2 cellular contexts compared by ENCODE assay signal in the genomic region with DNA sequence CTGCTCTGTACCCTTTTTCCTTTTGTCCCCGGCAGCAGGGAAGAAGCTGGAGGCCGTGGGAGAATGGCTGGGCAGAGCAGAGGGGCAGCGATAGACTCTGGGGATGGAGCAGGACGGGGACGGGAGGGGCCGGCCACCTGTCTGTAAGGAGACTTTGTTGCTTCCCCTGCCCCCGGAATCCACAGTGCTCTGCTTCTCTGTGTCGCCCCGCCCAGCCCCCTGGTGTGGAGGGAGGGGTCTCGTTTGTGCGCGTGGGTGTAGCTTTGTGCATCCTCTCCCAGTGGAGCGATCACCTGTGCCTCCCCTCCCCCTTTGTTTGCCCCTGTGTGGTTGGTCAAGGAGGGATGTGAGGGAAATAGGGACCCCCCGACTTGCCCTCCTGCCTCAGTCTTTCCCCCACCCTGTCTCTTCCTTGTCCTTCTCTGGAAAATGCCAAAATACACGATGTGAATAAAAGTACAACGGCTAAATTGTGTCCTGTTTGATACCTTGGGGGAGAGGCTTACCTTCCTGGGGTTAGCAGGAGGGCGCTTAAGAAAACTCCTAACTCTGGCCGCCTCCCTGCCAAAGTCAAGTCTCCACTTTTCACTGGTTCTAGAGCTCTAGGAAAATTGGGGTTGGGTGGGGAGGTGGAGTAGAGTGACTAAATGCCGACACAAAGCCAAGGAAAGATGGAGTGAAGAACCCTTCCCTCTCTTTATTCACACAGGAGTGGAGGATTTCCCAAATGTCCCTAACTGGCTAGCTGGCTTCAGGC.
TF ChIP-seq lines count a peak whose summit lies in the region.

No MANE protein-coding gene starts in this region.

TF ChIP-seq in SK-N-SH, 30 proteins besides CTCF, POLR2A, EP300 and RAD21:
- no peak for TF ChIP-seq CHD2 (IDR thresholded peaks at IDR 0.05; ENCODE audit: low read length, partially characterized antibody)
- TF ChIP-seq, protein P1, sequence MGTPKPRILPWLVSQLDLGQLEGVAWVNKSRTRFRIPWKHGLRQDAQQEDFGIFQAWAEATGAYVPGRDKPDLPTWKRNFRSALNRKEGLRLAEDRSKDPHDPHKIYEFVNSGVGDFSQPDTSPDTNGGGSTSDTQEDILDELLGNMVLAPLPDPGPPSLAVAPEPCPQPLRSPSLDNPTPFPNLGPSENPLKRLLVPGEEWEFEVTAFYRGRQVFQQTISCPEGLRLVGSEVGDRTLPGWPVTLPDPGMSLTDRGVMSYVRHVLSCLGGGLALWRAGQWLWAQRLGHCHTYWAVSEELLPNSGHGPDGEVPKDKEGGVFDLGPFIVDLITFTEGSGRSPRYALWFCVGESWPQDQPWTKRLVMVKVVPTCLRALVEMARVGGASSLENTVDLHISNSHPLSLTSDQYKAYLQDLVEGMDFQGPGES (IDR thresholded peaks at IDR 0.05; ENCODE audit: low read depth, low read length), result no peak
- TF ChIP-seq TCF12 (IDR thresholded peaks at IDR 0.05), result no peak
- TF ChIP-seq NFIC (IDR thresholded peaks at IDR 0.05; ENCODE audit: borderline replicate concordance), result no peak
- TF ChIP-seq RCOR1 (IDR thresholded peaks at IDR 0.05; ENCODE audit: low read length), result no peak
- TF ChIP-seq RXRA (IDR thresholded peaks at IDR 0.05; ENCODE audit: borderline replicate concordance, low read depth), result no peak
- TF ChIP-seq RFX5 (IDR thresholded peaks at IDR 0.05; ENCODE audit: low read length), result no peak
- no peak for TF ChIP-seq GATA2 (CRISPR knock-in tag; IDR thresholded peaks at IDR 0.05)
- no peak for TF ChIP-seq MXI1 (IDR thresholded peaks at IDR 0.05; ENCODE audit: low read depth, low read length)
- no peak for TF ChIP-seq REST (IDR thresholded peaks at IDR 0.05; ENCODE audit: low read depth, low read length)
- no peak for TF ChIP-seq GABPA (IDR thresholded peaks at IDR 0.05; ENCODE audit: low read depth)
- TF ChIP-seq TAF1 (IDR thresholded peaks at IDR 0.05; ENCODE audit: borderline replicate concordance, low read depth, low read length), result no peak
- TF ChIP-seq ZBTB33 (IDR thresholded peaks at IDR 0.05; ENCODE audit: borderline replicate concordance, low read depth), result no peak
- no peak for TF ChIP-seq FOSL2 (IDR thresholded peaks at IDR 0.05; ENCODE audit: borderline replicate concordance, low read depth)
- no peak for TF ChIP-seq ELF1 (IDR thresholded peaks at IDR 0.05)
- no peak for TF ChIP-seq USF2 (IDR thresholded peaks at IDR 0.05; ENCODE audit: borderline replicate concordance, low read depth, low read length)

TF ChIP-seq in SK-N-SH treated with all-trans-retinoic acid at 6 μM for 48 hours, 23 proteins besides CTCF, POLR2A, EP300 and RAD21:
- TF ChIP-seq PPARA (CRISPR knock-in tag; IDR thresholded peaks at IDR 0.05; ENCODE audit: borderline replicate concordance), result no peak
- TF ChIP-seq CREB5 (CRISPR knock-in tag; IDR thresholded peaks at IDR 0.05; ENCODE audit: low read depth), result no peak
- TF ChIP-seq SNAI2 (CRISPR knock-in tag; IDR thresholded peaks at IDR 0.05), result no peak
- no peak for TF ChIP-seq ARNTL (CRISPR knock-in tag; IDR thresholded peaks at IDR 0.05; ENCODE audit: borderline replicate concordance, low read depth)
- TF ChIP-seq RARB (CRISPR knock-in tag; IDR thresholded peaks at IDR 0.05), result no peak
- TF ChIP-seq ZC3H10 (CRISPR knock-in tag; IDR thresholded peaks at IDR 0.05), result no peak
- TF ChIP-seq ZNF70 (CRISPR knock-in tag; IDR thresholded peaks at IDR 0.05), result no peak
- TF ChIP-seq OSR1 (CRISPR knock-in tag; IDR thresholded peaks at IDR 0.05), result no peak
- no peak for TF ChIP-seq BACH2 (CRISPR knock-in tag; IDR thresholded peaks at IDR 0.05; ENCODE audit: borderline replicate concordance)
- no peak for TF ChIP-seq CSDC2 (CRISPR knock-in tag; IDR thresholded peaks at IDR 0.05)
- no peak for TF ChIP-seq ZFP3 (CRISPR knock-in tag; IDR thresholded peaks at IDR 0.05)
- TF ChIP-seq, protein P2, sequence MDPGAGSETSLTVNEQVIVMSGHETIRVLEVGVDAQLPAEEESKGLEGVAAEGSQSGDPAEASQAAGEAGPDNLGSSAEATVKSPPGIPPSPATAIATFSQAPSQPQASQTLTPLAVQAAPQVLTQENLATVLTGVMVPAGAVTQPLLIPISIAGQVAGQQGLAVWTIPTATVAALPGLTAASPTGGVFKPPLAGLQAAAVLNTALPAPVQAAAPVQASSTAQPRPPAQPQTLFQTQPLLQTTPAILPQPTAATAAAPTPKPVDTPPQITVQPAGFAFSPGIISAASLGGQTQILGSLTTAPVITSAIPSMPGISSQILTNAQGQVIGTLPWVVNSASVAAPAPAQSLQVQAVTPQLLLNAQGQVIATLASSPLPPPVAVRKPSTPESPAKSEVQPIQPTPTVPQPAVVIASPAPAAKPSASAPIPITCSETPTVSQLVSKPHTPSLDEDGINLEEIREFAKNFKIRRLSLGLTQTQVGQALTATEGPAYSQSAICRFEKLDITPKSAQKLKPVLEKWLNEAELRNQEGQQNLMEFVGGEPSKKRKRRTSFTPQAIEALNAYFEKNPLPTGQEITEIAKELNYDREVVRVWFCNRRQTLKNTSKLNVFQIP (CRISPR knock-in tag; IDR thresholded peaks at IDR 0.05; ENCODE audit: borderline replicate concordance, low read depth), result no peak
- no peak for TF ChIP-seq PATZ1 (CRISPR knock-in tag; IDR thresholded peaks at IDR 0.05; ENCODE audit: borderline replicate concordance)
- TF ChIP-seq, protein P3, sequence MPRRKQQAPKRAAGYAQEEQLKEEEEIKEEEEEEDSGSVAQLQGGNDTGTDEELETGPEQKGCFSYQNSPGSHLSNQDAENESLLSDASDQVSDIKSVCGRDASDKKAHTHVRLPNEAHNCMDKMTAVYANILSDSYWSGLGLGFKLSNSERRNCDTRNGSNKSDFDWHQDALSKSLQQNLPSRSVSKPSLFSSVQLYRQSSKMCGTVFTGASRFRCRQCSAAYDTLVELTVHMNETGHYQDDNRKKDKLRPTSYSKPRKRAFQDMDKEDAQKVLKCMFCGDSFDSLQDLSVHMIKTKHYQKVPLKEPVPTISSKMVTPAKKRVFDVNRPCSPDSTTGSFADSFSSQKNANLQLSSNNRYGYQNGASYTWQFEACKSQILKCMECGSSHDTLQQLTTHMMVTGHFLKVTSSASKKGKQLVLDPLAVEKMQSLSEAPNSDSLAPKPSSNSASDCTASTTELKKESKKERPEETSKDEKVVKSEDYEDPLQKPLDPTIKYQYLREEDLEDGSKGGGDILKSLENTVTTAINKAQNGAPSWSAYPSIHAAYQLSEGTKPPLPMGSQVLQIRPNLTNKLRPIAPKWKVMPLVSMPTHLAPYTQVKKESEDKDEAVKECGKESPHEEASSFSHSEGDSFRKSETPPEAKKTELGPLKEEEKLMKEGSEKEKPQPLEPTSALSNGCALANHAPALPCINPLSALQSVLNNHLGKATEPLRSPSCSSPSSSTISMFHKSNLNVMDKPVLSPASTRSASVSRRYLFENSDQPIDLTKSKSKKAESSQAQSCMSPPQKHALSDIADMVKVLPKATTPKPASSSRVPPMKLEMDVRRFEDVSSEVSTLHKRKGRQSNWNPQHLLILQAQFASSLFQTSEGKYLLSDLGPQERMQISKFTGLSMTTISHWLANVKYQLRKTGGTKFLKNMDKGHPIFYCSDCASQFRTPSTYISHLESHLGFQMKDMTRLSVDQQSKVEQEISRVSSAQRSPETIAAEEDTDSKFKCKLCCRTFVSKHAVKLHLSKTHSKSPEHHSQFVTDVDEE (CRISPR knock-in tag; IDR thresholded peaks at IDR 0.05), result no peak
- no peak for TF ChIP-seq TCF4 (CRISPR knock-in tag; IDR thresholded peaks at IDR 0.05; ENCODE audit: borderline replicate concordance)
